Comparison of ENCODE assay signal across 8 cellular contexts in genomic region chr6:143027058-143027457, GRCh38. TPM values are rescaled to one million over a fixed set of nuclear protein-coding genes. Genes with fewer than 3 reads are reported as not detected.
A peak's percentile ranks its signal among the peaks of the same experiment; 100 is the strongest.
DNase-seq lines count a peak whose midpoint lies in the region; ATAC-seq, FAIRE-seq and TF ChIP-seq lines count a peak whose summit lies in the region.

No MANE protein-coding gene starts in this region.

- no peaks in the 10 kb centered on the region for H3K9me3 Mint-ChIP-seq in CD8-positive, alpha-beta memory T cell
- H3K9me3 Mint-ChIP-seq in endothelial cell (ENCODE audit: unreplicated experiment) = no peaks in the 10 kb centered on the region
- H3K9me3 Mint-ChIP-seq in natural killer cell treated with Interleukin-12 subunit alpha and Interleukin-12 subunit beta and Interleukin-15 and Interleukin-18, amount 100 ng/mL, for 72 hours = no peaks in the 10 kb centered on the region

- no peak for TF ChIP-seq POLR2A in thyroid gland (IDR thresholded peaks at IDR 0.05)
- TF ChIP-seq POLR2A in H54 (IDR thresholded peaks at IDR 0.05; ENCODE audit: low read depth, low read length) = no peak

- POLR2A ChIA-PET in CD8-positive, alpha-beta memory T cell (lab: Charles Lee) = no interaction called here

- peak; percentile 20 to 51 (median 35) for DNase-seq in CD8-positive, alpha-beta memory T cell
- DNase-seq in HL-60 (ENCODE audit: low read depth in 1 of 2, low spot score in 1 of 2) (no peak), endothelial cell (ENCODE audit: low spot score) (peak; percentile 37), thyroid gland (peak; percentile 52 to 64), NCI-H128 (lab: John Stamatoyannopoulos, UW; ENCODE audit: unreplicated experiment) (no peak), H54 (ENCODE audit: insufficient read length, low spot score) (no peak)
- peak; percentile 38 to 44 for DNase-seq in activated CD4-positive, alpha-beta T cell treated with anti-CD3 and anti-CD28 coated beads, Interleukin-2, amount 50 U/mL, for 4 hours
- peak; percentile 66 for DNase-seq in natural killer cell treated with Interleukin-12 subunit alpha and Interleukin-12 subunit beta and Interleukin-15 and Interleukin-18, amount 100 ng/mL, for 72 hours (ENCODE audit: low spot score)

- 46 to 51% methylated on average over 5 of the region's 5 CpGs for WGBS in thyroid gland, 2 donors

- H3K27ac Mint-ChIP-seq in CD8-positive, alpha-beta memory T cell = peak overlapping the region in 1 of 8 donors; percentile 89
- no peak overlapping the region for H3K27ac Mint-ChIP-seq in endothelial cell (ENCODE audit: unreplicated experiment)
- no peak overlapping the region for H3K27ac Mint-ChIP-seq in natural killer cell treated with Interleukin-12 subunit alpha and Interleukin-12 subunit beta and Interleukin-15 and Interleukin-18, amount 100 ng/mL, for 72 hours

- H3K27ac ChIP-seq in CD8-positive, alpha-beta memory T cell (ENCODE audit: low read depth, low read length) = no peak overlapping the region
- H3K27ac ChIP-seq in HL-60 (replicated peaks) = no peak overlapping the region
- H3K27ac ChIP-seq in thyroid gland = no peak overlapping the region

- H3K4me1 Mint-ChIP-seq in CD8-positive, alpha-beta memory T cell = peaks cover 0 to 5% (median 0%) of the 10 kb centered on the region in 3 donors
- no peaks in the 10 kb centered on the region for H3K4me1 Mint-ChIP-seq in endothelial cell (ENCODE audit: unreplicated experiment)
- H3K4me1 Mint-ChIP-seq in natural killer cell treated with Interleukin-12 subunit alpha and Interleukin-12 subunit beta and Interleukin-15 and Interleukin-18, amount 100 ng/mL, for 72 hours (ENCODE audit: low read depth in 2 of 2) = peaks cover 0 to 4% of the 10 kb centered on the region in 2 donors

- intact Hi-C loops in thyroid gland (cut with DNase I) = loop anchor here (2.0 kb wide), 1 partner anchor 334 kb away; no protein-coding TSS in a partner anchor

- H3K27me3 Mint-ChIP-seq in CD8-positive, alpha-beta memory T cell = no peaks in the 10 kb centered on the region
- H3K27me3 Mint-ChIP-seq in endothelial cell (ENCODE audit: unreplicated experiment) = no peaks in the 10 kb centered on the region
- H3K27me3 Mint-ChIP-seq in natural killer cell treated with Interleukin-12 subunit alpha and Interleukin-12 subunit beta and Interleukin-15 and Interleukin-18, amount 100 ng/mL, for 72 hours = peaks cover 4 to 11% of the 10 kb centered on the region in 2 donors

- H3K27me3 ChIP-seq in CD8-positive, alpha-beta memory T cell (ENCODE audit: insufficient read depth, low read length, poor library complexity, severe bottlenecking) = no peaks in the 10 kb centered on the region
- H3K27me3 ChIP-seq in HL-60 (ENCODE audit: insufficient read depth, poor library complexity, severe bottlenecking) (no peaks in the 10 kb centered on the region), thyroid gland (no peaks in the 10 kb centered on the region)

- no peaks in the 10 kb centered on the region for H3K4me1 ChIP-seq in CD8-positive, alpha-beta memory T cell (ENCODE audit: insufficient read depth, low read length)
- peaks cover 0 to 4% of the 10 kb centered on the region in 2 donors for H3K4me1 ChIP-seq in thyroid gland

- H3K36me3 ChIP-seq in CD8-positive, alpha-beta memory T cell (ENCODE audit: insufficient read depth, low read length) = no peaks in the 10 kb centered on the region
- no peaks in the 10 kb centered on the region for H3K36me3 ChIP-seq in thyroid gland

- H3K4me3 ChIP-seq in CD8-positive, alpha-beta memory T cell (ENCODE audit: low read length) = no peak overlapping the region
- H3K4me3 ChIP-seq in HL-60 (replicated peaks; ENCODE audit: insufficient read depth, low read length) (no peak overlapping the region), thyroid gland (replicated peaks in 1 of 3) (no peak overlapping the region)

- peak in 1 of 2 donors; percentile 73 for ATAC-seq in natural killer cell treated with Interleukin-12 subunit alpha and Interleukin-12 subunit beta and Interleukin-15 and Interleukin-18, amount 100 ng/mL, for 72 hours

- no peaks in the 10 kb centered on the region for H3K36me3 Mint-ChIP-seq in CD8-positive, alpha-beta memory T cell
- H3K36me3 Mint-ChIP-seq in endothelial cell (ENCODE audit: low read depth, unreplicated experiment) = no peaks in the 10 kb centered on the region
- H3K36me3 Mint-ChIP-seq in natural killer cell treated with Interleukin-12 subunit alpha and Interleukin-12 subunit beta and Interleukin-15 and Interleukin-18, amount 100 ng/mL, for 72 hours = no peaks in the 10 kb centered on the region

- H3K4me3 Mint-ChIP-seq in CD8-positive, alpha-beta memory T cell = no peak overlapping the region
- no peak overlapping the region for H3K4me3 Mint-ChIP-seq in endothelial cell (ENCODE audit: unreplicated experiment)
- H3K4me3 Mint-ChIP-seq in natural killer cell treated with Interleukin-12 subunit alpha and Interleukin-12 subunit beta and Interleukin-15 and Interleukin-18, amount 100 ng/mL, for 72 hours = no peak overlapping the region

- FAIRE-seq in H54 (lab: Jason Lieb, UNC) = no peak

- TF ChIP-seq CTCF in HL-60 (IDR thresholded peaks at IDR 0.05; ENCODE audit: insufficient read depth, low read length) (peak; percentile 29), endothelial cell (IDR thresholded peaks at IDR 0.05; ENCODE audit: unreplicated experiment) (peak; percentile 59), thyroid gland (IDR thresholded peaks at IDR 0.05) (peak; percentile 10 to 75 (median 62))

- no peaks in the 10 kb centered on the region for H3K9me3 ChIP-seq in CD8-positive, alpha-beta memory T cell (ENCODE audit: low read length)
- H3K9me3 ChIP-seq in thyroid gland = no peaks in the 10 kb centered on the region

- CTCF ChIA-PET in CD8-positive, alpha-beta memory T cell (lab: Charles Lee) = interaction anchor here (0.6 to 5.4 kb wide), 12 partner anchors 75 to 400 kb away, joined by 3 to 33 read pairs (median 4); no protein-coding TSS in a partner anchor

RNA-seq across cellular contexts. Expression of gene AIG1, which starts 33.6 kb away (rescaled TPM):
- 1 to 10 TPM; 6.9 to 8.2 TPM for total RNA-seq in CD8-positive, alpha-beta memory T cell
- 17.3 TPM for polyA plus RNA-seq in CD8-positive, alpha-beta memory T cell
- total RNA-seq in endothelial cell (ENCODE audit: unreplicated experiment) (17.5 TPM), thyroid gland (100 to 1,000 TPM in 1 of 4 donors, 10 to 100 TPM in 3; 57.8 to 101 (median 77.0) TPM)
- 1 to 10 TPM; 5.7 to 7.4 TPM for total RNA-seq in natural killer cell treated with Interleukin-12 subunit alpha and Interleukin-12 subunit beta and Interleukin-15 and Interleukin-18, amount 100 ng/mL, for 72 hours

Comparison
In these comparisons a context has a peak if more than half of its experiments do, and no peak if none do; other contexts are left out.
1. DNase-seq: peak in CD8-positive, alpha-beta memory T cell (5 of 5), activated CD4-positive, alpha-beta T cell treated with anti-CD3 and anti-CD28 coated beads, Interleukin-2, amount 50 U/mL, for 4 hours (2 of 2), endothelial cell (single experiment), natural killer cell treated with Interleukin-12 subunit alpha and Interleukin-12 subunit beta and Interleukin-15 and Interleukin-18, amount 100 ng/mL, for 72 hours (single experiment) and thyroid gland (2 of 2); none in HL-60 (0 of 2), NCI-H128 (single experiment) and H54 (single experiment).
2. Peak in every context shown above with its lines, with median percentiles within 50 percentile points of each other: CTCF ChIP-seq.